In genomic region chr17:50457621-50458020, GRCh38 we compare ENCODE assay signal across 2 cellular contexts.
TF ChIP-seq lines count a peak whose summit lies in the region.

No MANE protein-coding gene starts in this region.

TF ChIP-seq in HepG2, 621 proteins besides CTCF, POLR2A, EP300 and RAD21:
- TF ChIP-seq GABPA (IDR thresholded peaks at IDR 0.05; ENCODE audit: low read depth, low read length) = no peak
- TF ChIP-seq GABPA (CRISPR knock-in tag; IDR thresholded peaks at IDR 0.05; ENCODE audit: low read depth) = no peak
- no peak for TF ChIP-seq HNRNPH1 (optimal IDR thresholded peaks at IDR 0.05; ENCODE audit: low read depth, low read length)
- peak; percentile 63; the same call in 1 of the 2 replicates for TF ChIP-seq ZKSCAN1 (IDR thresholded peaks at IDR 0.05; ENCODE audit: low read length)
- TF ChIP-seq ISX (CRISPR knock-in tag; conservative IDR thresholded peaks at IDR 0.05) = no peak
TF ChIP-seq in HepG2: peak in this region for 1.

TF ChIP-seq in GM23338, 12 proteins besides CTCF, POLR2A, EP300 and RAD21:
- TF ChIP-seq ZNF331 (CRISPR knock-in tag; IDR thresholded peaks at IDR 0.05; ENCODE audit: low read depth) = no peak
- no peak for TF ChIP-seq JUNB (IDR thresholded peaks at IDR 0.05; ENCODE audit: unreplicated experiment)
- no peak for TF ChIP-seq CREB1 (CRISPR knock-in tag; IDR thresholded peaks at IDR 0.05; ENCODE audit: low read depth)
TF ChIP-seq in GM23338: peak in this region for 0.
